In the genomic region with DNA sequence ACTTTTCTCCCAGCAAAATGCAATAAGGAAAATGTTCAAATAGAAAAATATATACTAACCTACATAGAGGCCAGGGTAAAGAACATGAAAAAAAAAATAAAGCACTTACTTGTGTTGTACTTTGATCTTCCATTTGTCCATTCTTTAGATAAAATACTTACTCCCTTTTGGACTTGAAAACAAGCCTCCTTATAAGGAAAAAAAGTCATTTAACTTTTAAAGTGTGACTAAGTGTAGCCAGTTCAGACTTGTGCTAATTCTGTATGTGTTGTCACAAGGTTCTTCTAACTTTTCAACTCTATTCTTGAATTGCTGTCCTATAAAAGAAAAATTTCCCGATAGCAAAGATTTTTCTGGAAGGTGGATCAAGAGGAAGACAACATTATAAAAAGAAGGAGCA, we compare ENCODE assay signal across 14 cellular contexts.
"Had no signal": no experiment of that assay in that cellular context is flagged by ENCODE, and none has a peak within 500 bp of the region (broad histone marks: within the 10 kb centered on the region; RNA-seq: fewer than 3 reads in every experiment).

No MANE protein-coding gene starts in this region.

- H3K4me3 Mint-ChIP-seq: activated CD4-positive, alpha-beta T cell treated with anti-CD3 and anti-CD28 coated beads for 36 hours; activated CD8-positive, alpha-beta T cell treated with anti-CD3 and anti-CD28 coated beads, Interleukin-2, amount 10 ng/mL, durations not matched to agents 7 days and 5 days; activated naive CD8-positive, alpha-beta T cell treated with anti-CD3 and anti-CD28 coated beads, Interleukin-2, amount 50 U/mL, for 24 hours; activated T-helper 1 cell treated with anti-CD3 and anti-CD28 coated beads, Interleukin-12 subunit alpha, Interleukin-12 subunit beta, Interleukin-2, Interleukin-4 antibody, amounts not matched to agents 30 ng/mL and 10 ng/mL and 1 ng/mL, durations not matched to agents 14 hours and 24 hours and 36 hours; central memory CD8-positive, alpha-beta T cell; immature natural killer cell; stimulated activated effector memory CD8-positive, alpha-beta T cell treated with anti-CD3 and anti-CD28 coated beads, Interleukin-12 subunit alpha, Interleukin-12 subunit beta, amount 100 ng/mL, for 72 hours had no signal

- ATAC-seq: activated CD4-positive, alpha-beta T cell treated with anti-CD3 and anti-CD28 coated beads for 36 hours; activated CD8-positive, alpha-beta T cell treated with anti-CD3 and anti-CD28 coated beads, Interleukin-2, amount 10 ng/mL, durations not matched to agents 7 days and 5 days; activated naive CD8-positive, alpha-beta T cell treated with anti-CD3 and anti-CD28 coated beads, Interleukin-2, amount 50 U/mL, for 24 hours; left lung; stimulated activated effector memory CD8-positive, alpha-beta T cell treated with anti-CD3 and anti-CD28 coated beads, Interleukin-12 subunit alpha, Interleukin-12 subunit beta, amount 100 ng/mL, for 72 hours; upper lobe of right lung had no signal

- H3K27me3 Mint-ChIP-seq: activated CD4-positive, alpha-beta T cell treated with anti-CD3 and anti-CD28 coated beads for 36 hours; activated naive CD8-positive, alpha-beta T cell treated with anti-CD3 and anti-CD28 coated beads, Interleukin-2, amount 50 U/mL, for 24 hours had no signal

- H3K36me3 Mint-ChIP-seq: immature natural killer cell; stimulated activated effector memory CD8-positive, alpha-beta T cell treated with anti-CD3 and anti-CD28 coated beads, Interleukin-12 subunit alpha, Interleukin-12 subunit beta, amount 100 ng/mL, for 72 hours had no signal

- H3K9me3 Mint-ChIP-seq: activated naive CD8-positive, alpha-beta T cell treated with anti-CD3 and anti-CD28 coated beads, Interleukin-2, amount 50 U/mL, for 24 hours; activated T-helper 1 cell treated with anti-CD3 and anti-CD28 coated beads, Interleukin-12 subunit alpha, Interleukin-12 subunit beta, Interleukin-2, Interleukin-4 antibody, amounts not matched to agents 30 ng/mL and 10 ng/mL and 1 ng/mL, durations not matched to agents 14 hours and 24 hours and 36 hours; central memory CD8-positive, alpha-beta T cell; immature natural killer cell; stimulated activated effector memory CD8-positive, alpha-beta T cell treated with anti-CD3 and anti-CD28 coated beads, Interleukin-12 subunit alpha, Interleukin-12 subunit beta, amount 100 ng/mL, for 72 hours had no signal

- H3K9me3 ChIP-seq: left lung, right atrium auricular region, upper lobe of right lung had no signal

- H3K27ac Mint-ChIP-seq: activated CD4-positive, alpha-beta T cell treated with anti-CD3 and anti-CD28 coated beads for 36 hours; activated CD8-positive, alpha-beta T cell treated with anti-CD3 and anti-CD28 coated beads, Interleukin-2, amount 10 ng/mL, durations not matched to agents 7 days and 5 days; activated naive CD8-positive, alpha-beta T cell treated with anti-CD3 and anti-CD28 coated beads, Interleukin-2, amount 50 U/mL, for 24 hours; activated T-helper 1 cell treated with anti-CD3 and anti-CD28 coated beads, Interleukin-12 subunit alpha, Interleukin-12 subunit beta, Interleukin-2, Interleukin-4 antibody, amounts not matched to agents 30 ng/mL and 10 ng/mL and 1 ng/mL, durations not matched to agents 14 hours and 24 hours and 36 hours; immature natural killer cell; stimulated activated effector memory CD8-positive, alpha-beta T cell treated with anti-CD3 and anti-CD28 coated beads, Interleukin-12 subunit alpha, Interleukin-12 subunit beta, amount 100 ng/mL, for 72 hours had no signal

- H3K27me3 ChIP-seq: left lung, right atrium auricular region, upper lobe of right lung had no signal

- H3K27ac ChIP-seq: upper lobe of right lung had no signal

- H3K4me3 ChIP-seq: left lung, right atrium auricular region, upper lobe of right lung had no signal

- DNase-seq: activated CD4-positive, alpha-beta T cell treated with anti-CD3 and anti-CD28 coated beads for 36 hours; activated CD8-positive, alpha-beta T cell treated with anti-CD3 and anti-CD28 coated beads, Interleukin-2, amount 10 ng/mL, durations not matched to agents 7 days and 5 days; activated naive CD4-positive, alpha-beta T cell; activated naive CD8-positive, alpha-beta T cell treated with anti-CD3 and anti-CD28 coated beads, Interleukin-2, amount 50 U/mL, for 24 hours; dermis blood vessel endothelial cell; immature natural killer cell; left lung; mesendoderm; T-helper 9 cell; upper lobe of right lung had no signal
